ENCODE assay signal across 16 cellular contexts in genomic region chr15:90684281-90684680, GRCh38. TPM values are rescaled to one million over a fixed set of nuclear protein-coding genes. Genes with fewer than 3 reads are reported as not detected.
DNase-seq lines count a peak whose midpoint lies in the region; ATAC-seq, FAIRE-seq and TF ChIP-seq lines count a peak whose summit lies in the region.
"Had no signal": no experiment of that assay in that cellular context is flagged by ENCODE, and none has a peak within 500 bp of the region (broad histone marks: within the 10 kb centered on the region; RNA-seq: fewer than 3 reads in every experiment).

No MANE protein-coding gene starts in this region.

- BruUV-seq in IMR-90 (replicated peaks; lab: Mats Ljungman, UMichigan) (no TSS peak), GM12878 (replicated peaks; lab: Mats Ljungman, UMichigan) (no TSS peak)

- H3K9me1 ChIP-seq in IMR-90 (ENCODE audit: insufficient read depth, low read length), result peaks cover 12% of the 10 kb centered on the region

- dilution Hi-C loops in IMR-90 (cut with HindIII; ENCODE audit: low sequenced_read_pairs, unreplicated experiment), result no loop called here

- intact Hi-C loops in IMR-90 (cut with micrococcal nuclease) (no loop called here), GM12878 (cut with micrococcal nuclease; ENCODE audit: unreplicated experiment) (no loop called here)

- H3K4me2 ChIP-seq in IMR-90 (ENCODE audit: low read depth, low read length) (no peak overlapping the region), GM12878 (ENCODE audit: control insufficient read depth, insufficient read depth) (no peak overlapping the region)

- H3K56ac ChIP-seq in IMR-90 (ENCODE audit: extremely low read depth, insufficient read depth, low read length), result no peak overlapping the region

- no peak overlapping the region for H3K23ac ChIP-seq in IMR-90 (ENCODE audit: low read depth, low read length)

- FAIRE-seq in GM12878 (lab: Jason Lieb, UNC), result no peak

- H3K14ac ChIP-seq in IMR-90 (replicated peaks; ENCODE audit: low read depth, low read length), result no peak overlapping the region

- H2AFZ ChIP-seq in IMR-90 (replicated peaks; ENCODE audit: low read length, poor library complexity), result no peak overlapping the region
- H2AFZ ChIP-seq in GM12878 (ENCODE audit: control insufficient read depth, low read depth, low read length), result no peak overlapping the region

- no peaks in the 10 kb centered on the region for H3K79me1 ChIP-seq in IMR-90 (ENCODE audit: low read depth in 1 of 2, low read length in 2 of 2)

- RAD21 ChIA-PET in GM12878 (lab: Charles Lee; ENCODE audit: unreplicated experiment), result interaction anchor here (2.9 to 4.2 kb wide), 3 partner anchors 19 to 36 kb away, joined by 29 to 52 read pairs (median 41); no protein-coding TSS in a partner anchor

- no peaks in the 10 kb centered on the region for H3K36me3 ChIP-seq in IMR-90 (ENCODE audit: control insufficient read depth, insufficient read depth, low read length)
- no peaks in the 10 kb centered on the region for H3K36me3 ChIP-seq in GM12878 (ENCODE audit: control insufficient read depth in 2 of 2, insufficient read depth in 2 of 2, low read length in 1 of 2)

- H4K20me1 ChIP-seq in IMR-90 (ENCODE audit: insufficient read depth, low read length), result peaks cover 5% of the 10 kb centered on the region
- H4K20me1 ChIP-seq in GM12878 (ENCODE audit: control insufficient read depth, insufficient read depth), result no peaks in the 10 kb centered on the region

- peak overlapping the region; percentile 36 for H3K27ac Mint-ChIP-seq in activated naive CD4-positive, alpha-beta T cell treated with anti-CD3 and anti-CD28 coated beads, Interleukin-2, amount 50 U/mL, for 24 hours
- H3K27ac Mint-ChIP-seq in stimulated activated effector memory CD8-positive, alpha-beta T cell treated with anti-CD3 and anti-CD28 coated beads, Interleukin-12 subunit alpha, Interleukin-12 subunit beta, amount 100 ng/mL, for 72 hours, result peak overlapping the region; percentile 71
- H3K27ac Mint-ChIP-seq: CD8-positive, alpha-beta memory T cell; H9 had no signal

- WGBS in IMR-90 (ENCODE audit: extremely low coverage in 2 of 2, insufficient read length in 1 of 2), 2 experiments, result no CpG with 5 or more reads among the region's 5 CpGs
- 100% methylated on average over 5 of the region's 5 CpGs for WGBS in GM12878 (ENCODE audit: insufficient coverage, insufficient replicate concordance, low lambda C conversion rate, missing lambda C conversion rate)

- H3K27me3 Mint-ChIP-seq in activated naive CD4-positive, alpha-beta T cell treated with anti-CD3 and anti-CD28 coated beads, Interleukin-2, amount 50 U/mL, for 24 hours, result no peaks in the 10 kb centered on the region

- no peak overlapping the region for H3K18ac ChIP-seq in IMR-90 (ENCODE audit: low read depth, low read length)

- H2BK20ac ChIP-seq in IMR-90 (ENCODE audit: low read depth, low read length), result no peak overlapping the region

- H4K91ac ChIP-seq in IMR-90 (ENCODE audit: insufficient read depth, low read depth, low read length), result no peak overlapping the region

- no peak for TF ChIP-seq CTCF in IMR-90 (conservative IDR thresholded peaks at IDR 0.05; ENCODE audit: low read depth, low read length)
- no peak for TF ChIP-seq CTCF in GM12878 (IDR thresholded peaks at IDR 0.05 in 2 of 3, conservative IDR thresholded peaks at IDR 0.05 in 1 of 3; ENCODE audit: control insufficient read depth in 2 of 3, extremely low read depth in 1 of 3, insufficient read depth in 1 of 3, low read depth in 3 of 3, low read length in 3 of 3)

- TF ChIP-seq RAD21 in IMR-90 (IDR thresholded peaks at IDR 0.05; ENCODE audit: low read length), result no peak
- no peak for TF ChIP-seq RAD21 in GM12878 (IDR thresholded peaks at IDR 0.05; ENCODE audit: insufficient read depth, low read depth, low read length)

- no peak overlapping the region for H2BK120ac ChIP-seq in IMR-90 (ENCODE audit: low read depth, low read length)

- no peak overlapping the region for H4K5ac ChIP-seq in IMR-90 (ENCODE audit: low read depth, low read length)

- H3K4ac ChIP-seq in IMR-90 (ENCODE audit: low read depth, low read length), result no peak overlapping the region

- no peak overlapping the region for H3K27ac ChIP-seq in IMR-90 (ENCODE audit: insufficient read depth, low read length)
- peak overlapping the region; percentile 99 for H3K27ac ChIP-seq in GM12878 (ENCODE audit: control insufficient read depth, insufficient read depth)

- ATAC-seq in IMR-90 (ENCODE audit: low read depth) (no peak), GM12878 (no peak), GM19351 (IDR thresholded peaks at IDR 0.05; ENCODE audit: unreplicated experiment) (no peak)
- ATAC-seq in stimulated activated effector memory CD8-positive, alpha-beta T cell treated with anti-CD3 and anti-CD28 coated beads, Interleukin-12 subunit alpha, Interleukin-12 subunit beta, amount 100 ng/mL, for 72 hours, result no peak
- ATAC-seq: PC-3 had no signal

- H4K8ac ChIP-seq in IMR-90 (ENCODE audit: low read depth in 2 of 2, low read length in 2 of 2), result no peak overlapping the region

- CTCF ChIA-PET in IMR-90 (lab: Yijun Ruan, JAX), result no interaction called here
- CTCF ChIA-PET in GM12878 (lab: Yijun Ruan, JAX), result interaction anchor here (0.7 to 3.2 kb wide), 6 partner anchors 14 to 35 kb away, joined by 3 to 32 read pairs (median 5); no protein-coding TSS in a partner anchor

- peak overlapping the region; percentile 64 for H2AK5ac ChIP-seq in IMR-90 (ENCODE audit: low read depth, low read length)

- in situ Hi-C loops in IMR-90 (cut with MboI; ENCODE audit: low sequenced_read_pairs), result no loop called here
- in situ Hi-C loops in GM12878 (cut with MboI), result no loop called here

- DNase-seq in activated naive CD4-positive, alpha-beta T cell treated with Interleukin-2 at 50 U/mL for 16 hours, result no peak
- no peak for DNase-seq in IMR-90
- DNase-seq in GM12878 (ENCODE audit: low read depth, low spot score), result no peak
- no peak for DNase-seq in stimulated activated effector memory CD8-positive, alpha-beta T cell treated with anti-CD3 and anti-CD28 coated beads, Interleukin-12 subunit alpha, Interleukin-12 subunit beta, amount 100 ng/mL, for 72 hours (ENCODE audit: low spot score in 2 of 2)
- DNase-seq in SK-N-DZ (ENCODE audit: low spot score), result no peak
- no peak for DNase-seq in DMS53 treated with DMSO at 0.1 percent for 48 hours (lab: John Stamatoyannopoulos, UW; ENCODE audit: unreplicated experiment)
- DNase-seq: CD8-positive, alpha-beta memory T cell; H9; MM.1S; NCI-H1105; NCI-H187; NCI-H446 treated with DMSO at 0.1 percent for 48 hours; NCI-H748 treated with DMSO at 0.1 percent for 48 hours; PC-3 had no signal

- TF ChIP-seq POLR2A in IMR-90 (IDR thresholded peaks at IDR 0.05; ENCODE audit: low read depth, low read length) (no peak), GM12878 (IDR thresholded peaks at IDR 0.05; ENCODE audit: low read depth, low read length) (no peak)

- POLR2A ChIA-PET in IMR-90 (lab: Charles Lee; ENCODE audit: unreplicated experiment), result no interaction called here
- POLR2A ChIA-PET in GM12878 (lab: Charles Lee), result interaction anchor here (3.2 to 3.9 kb wide), 3 partner anchors 19 to 28 kb away, joined by 28 to 75 read pairs (median 45); no protein-coding TSS in a partner anchor

- H3K4me3 Mint-ChIP-seq in activated naive CD4-positive, alpha-beta T cell treated with anti-CD3 and anti-CD28 coated beads, Interleukin-2, amount 50 U/mL, for 24 hours, result no peak overlapping the region
- no peak overlapping the region for H3K4me3 Mint-ChIP-seq in stimulated activated effector memory CD8-positive, alpha-beta T cell treated with anti-CD3 and anti-CD28 coated beads, Interleukin-12 subunit alpha, Interleukin-12 subunit beta, amount 100 ng/mL, for 72 hours
- H3K4me3 Mint-ChIP-seq: CD8-positive, alpha-beta memory T cell; H9 had no signal

- no peaks in the 10 kb centered on the region for H3K27me3 ChIP-seq in IMR-90 (ENCODE audit: control insufficient read depth, insufficient read depth, low read length)
- no peaks in the 10 kb centered on the region for H3K27me3 ChIP-seq in GM12878 (replicated peaks in 1 of 2; ENCODE audit: control insufficient read depth in 2 of 2, insufficient read depth in 2 of 2, low read length in 1 of 2)

- H3K9ac ChIP-seq in IMR-90 (ENCODE audit: low read depth, low read length) (no peak overlapping the region), GM12878 (ENCODE audit: control insufficient read depth, insufficient read depth, low read length) (peak overlapping the region; percentile 80; the same call in 1 of the 2 replicates)

- H3K9me3 Mint-ChIP-seq in activated naive CD4-positive, alpha-beta T cell treated with anti-CD3 and anti-CD28 coated beads, Interleukin-2, amount 50 U/mL, for 24 hours, result no peaks in the 10 kb centered on the region
- no peaks in the 10 kb centered on the region for H3K9me3 Mint-ChIP-seq in stimulated activated effector memory CD8-positive, alpha-beta T cell treated with anti-CD3 and anti-CD28 coated beads, Interleukin-12 subunit alpha, Interleukin-12 subunit beta, amount 100 ng/mL, for 72 hours
- H3K9me3 Mint-ChIP-seq: CD8-positive, alpha-beta memory T cell had no signal

- no peaks in the 10 kb centered on the region for H3K36me3 Mint-ChIP-seq in activated naive CD4-positive, alpha-beta T cell treated with anti-CD3 and anti-CD28 coated beads, Interleukin-2, amount 50 U/mL, for 24 hours
- no peaks in the 10 kb centered on the region for H3K36me3 Mint-ChIP-seq in stimulated activated effector memory CD8-positive, alpha-beta T cell treated with anti-CD3 and anti-CD28 coated beads, Interleukin-12 subunit alpha, Interleukin-12 subunit beta, amount 100 ng/mL, for 72 hours

- H3K79me2 ChIP-seq in GM12878 (ENCODE audit: control insufficient read depth, insufficient read depth, low read length), result no peaks in the 10 kb centered on the region

- TF ChIP-seq EP300 in GM12878 (IDR thresholded peaks at IDR 0.05; ENCODE audit: borderline replicate concordance in 1 of 2, control insufficient read depth in 1 of 2, low read depth in 2 of 2, low read length in 2 of 2), result no peak

- no peak overlapping the region for H2BK5ac ChIP-seq in IMR-90 (ENCODE audit: low read depth, low read length, poor library complexity, severe bottlenecking)

- peak overlapping the region; percentile 44 for H2AK9ac ChIP-seq in IMR-90 (replicated peaks; ENCODE audit: low read depth, low read length, poor library complexity)

- H3K4me1 ChIP-seq in IMR-90 (ENCODE audit: control insufficient read depth, insufficient read depth, low read length), result peaks cover 20% of the 10 kb centered on the region
- H3K4me1 ChIP-seq in GM12878 (ENCODE audit: control insufficient read depth, insufficient read depth, low read length), result peaks cover 44% of the 10 kb centered on the region

- SMC1A ChIA-PET in GM12878 (lab: Charles Lee; ENCODE audit: uncharacterized antibody, unreplicated experiment), result interaction anchor here (3.8 to 6.9 kb wide), 3 partner anchors 17 to 35 kb away, joined by 26 to 112 read pairs (median 61); no protein-coding TSS in a partner anchor

- H3K9me3 ChIP-seq in IMR-90 (ENCODE audit: control insufficient read depth, insufficient read depth, low read length) (no peaks in the 10 kb centered on the region), GM12878 (replicated peaks; ENCODE audit: control insufficient read depth, insufficient read depth, low read length) (no peaks in the 10 kb centered on the region; the same call in 2 of the 3 replicates)

- H3K4me3 ChIP-seq in IMR-90 (ENCODE audit: insufficient read depth, low read depth, low read length) (no peak overlapping the region), GM12878 (no peak overlapping the region)

- H2BK15ac ChIP-seq in IMR-90 (ENCODE audit: low read depth, low read length), result no peak overlapping the region

- H3K4me1 Mint-ChIP-seq in activated naive CD4-positive, alpha-beta T cell treated with anti-CD3 and anti-CD28 coated beads, Interleukin-2, amount 50 U/mL, for 24 hours, result peaks cover 52% of the 10 kb centered on the region
- H3K4me1 Mint-ChIP-seq in stimulated activated effector memory CD8-positive, alpha-beta T cell treated with anti-CD3 and anti-CD28 coated beads, Interleukin-12 subunit alpha, Interleukin-12 subunit beta, amount 100 ng/mL, for 72 hours, result peaks cover 19% of the 10 kb centered on the region

RNA-seq across cellular contexts. Expression of gene BLM, which starts 32.9 kb away (rescaled TPM):
- total RNA-seq in IMR-90 (2012; rRNA removed) (6.5 and 7.2 TPM in 2 replicates), GM12878 (2014; rRNA removed) (47.8 and 65.9 TPM in 2 replicates), GM12878 (2014; rRNA removed; fragmentation: Illumina TruSeq; extraction: Trizol) (68.4 and 71.7 TPM in 2 replicates), GM12878 (2021) (48.1 and 48.2 TPM in 2 replicates)
- polyA plus RNA-seq in IMR-90 (2012; rRNA removed) (2.3 and 2.5 TPM in 2 replicates), GM12878 (2011; rRNA removed) (23.0 and 34.7 TPM in 2 replicates), GM12878 (2014; fragmentation: Illumina TruSeq; extraction: Trizol) (49.3 and 62.5 TPM in 2 replicates), GM12878 (2014; fragmentation: Nextera tagmentation; extraction: Ambion mirVana) (10 to 100 TPM; 25.3 to 28.2 TPM), GM12878 (2014; rRNA removed) (34.6 and 42.3 TPM in 2 replicates), GM12878 (2016; fragmentation: Nextera tagmentation; extraction: Ambion mirVana) (10 to 100 TPM; 41.9 to 45.5 TPM)
- polyA plus RNA-seq in IMR-90 (2012; cell fraction: cytosol; rRNA removed), result 0.26 and 0.64 TPM in 2 replicates
- 0.27 and 1.7 TPM in 2 replicates for polyA plus RNA-seq in IMR-90 (2012; cell fraction: nucleus; rRNA removed; ENCODE audit: low replicate concordance)
- total RNA-seq in GM12878 (2013; cell fraction: nucleolus; rRNA removed), result 46.6 and 51.1 TPM in 2 replicates
- 14.3 TPM for polyA plus RNA-seq in GM12878 (2011; ENCODE audit: low read depth)
- 13.1 and 15.1 TPM in 2 replicates for polyA plus RNA-seq in GM12878 (2011; cell fraction: cytosol; rRNA removed)
- 22.6 and 29.1 TPM in 2 replicates for polyA plus RNA-seq in GM12878 (2011; cell fraction: nucleus; rRNA removed)
- 28.7 and 29.9 TPM in 2 replicates for polyA plus RNA-seq in GM12878 (2012)
- 42.4 and 53.2 TPM in 2 replicates for polyA minus RNA-seq in GM12878 (2011; rRNA and poly(A)+ RNA removed)
- polyA minus RNA-seq in GM12878 (2011; cell fraction: cytosol; rRNA and poly(A)+ RNA removed), result 6.0 and 13.4 TPM in 2 replicates
- polyA minus RNA-seq in GM12878 (2011; cell fraction: nucleus; rRNA and poly(A)+ RNA removed), result 8.2 and 12.5 TPM in 2 replicates
- polyA plus RNA-seq in SK-N-DZ (2014; cell fraction: cytosol; rRNA removed), result 30.4 and 32.2 TPM in 2 replicates
- polyA plus RNA-seq in SK-N-DZ (2014; cell fraction: nucleus; rRNA removed), result 31.4 and 54.6 TPM in 2 replicates
